ENCODE assay signal across 7 cellular contexts in genomic region chr13:51804295-51805172, GRCh38. TPM values are rescaled to one million over a fixed set of nuclear protein-coding genes. Genes with fewer than 3 reads are reported as not detected.
DNase-seq lines count a peak whose midpoint lies in the region; ATAC-seq and TF ChIP-seq lines count a peak whose summit lies in the region.

No MANE protein-coding gene starts in this region.

- H3K79me2 ChIP-seq in GM23338 (replicated peaks; ENCODE audit: insufficient read depth), result 0 out of 2 replicates have a peak, but pooled peaks cover 4% of the 10 kb centered on the region
- H3K79me2 ChIP-seq in SU-DHL-6 (ENCODE audit: insufficient read depth, low read length), result no peaks in the 10 kb centered on the region

- H3K27ac Mint-ChIP-seq in GM23338, result peak overlapping the region; percentile 77
- H3K27ac Mint-ChIP-seq in chondrocyte (ENCODE audit: unreplicated experiment), result peak overlapping the region; percentile 64

- DNase-seq in GM23338 (ENCODE audit: low spot score) (no peak), chondrocyte (ENCODE audit: low spot score) (no peak), suprapubic skin (ENCODE audit: low spot score in 2 of 2) (peak in 1 of 2 donors; percentile 71), mucosa of gallbladder (ENCODE audit: low spot score) (no peak)
- DNase-seq in NK-92 treated with Interleukin-12 subunit alpha and Interleukin-12 subunit beta, amount 100 ng/mL, for 24 hours (lab: John Stamatoyannopoulos, UW), result no peak

- H3K4me3 ChIP-seq in GM23338, result peak overlapping the region; percentile 88
- peak overlapping the region; percentile 83 for H3K4me3 ChIP-seq in SU-DHL-6 (ENCODE audit: insufficient read depth, low read length, poor library complexity, severe bottlenecking)
- peak overlapping the region; percentile 65 for H3K4me3 ChIP-seq in mesodermal cell (ENCODE audit: extremely low read depth, insufficient read depth, low read length, poor library complexity, severe bottlenecking)
- peak overlapping the region; percentile 76 for H3K4me3 ChIP-seq in suprapubic skin

- 30 to 36% methylated on average over 24 to 29 of the region's 31 CpGs for WGBS in mesodermal cell (ENCODE audit: insufficient coverage in 2 of 2), 2 experiments
- WGBS in suprapubic skin, result 20% methylated on average over 21 of the region's 31 CpGs

- H3F3A ChIP-seq in GM23338 (replicated peaks; ENCODE audit: low read depth), result peaks cover 9% of the 10 kb centered on the region; the same call in 1 of the 2 replicates
- peaks cover 14% of the 10 kb centered on the region; the same call in 1 of the 2 replicates for H3F3A ChIP-seq in SU-DHL-6 (ENCODE audit: insufficient read depth)

- no peaks in the 10 kb centered on the region for H3K9me3 Mint-ChIP-seq in GM23338
- no peaks in the 10 kb centered on the region for H3K9me3 Mint-ChIP-seq in chondrocyte (ENCODE audit: low read depth)

- TF ChIP-seq EP300 in suprapubic skin (IDR thresholded peaks at IDR 0.05), result no peak

- H4K20me1 ChIP-seq in GM23338 (replicated peaks; ENCODE audit: insufficient read depth) (no peaks in the 10 kb centered on the region), SU-DHL-6 (ENCODE audit: low read depth, low read length) (no peaks in the 10 kb centered on the region)

- peaks cover 9% of the 10 kb centered on the region for H3K27me3 Mint-ChIP-seq in GM23338 (ENCODE audit: insufficient read depth, low read depth, poor library complexity)
- no peaks in the 10 kb centered on the region for H3K27me3 Mint-ChIP-seq in chondrocyte (ENCODE audit: low read depth)

- H3K9me2 ChIP-seq in GM23338 (ENCODE audit: insufficient read depth) (no peaks in the 10 kb centered on the region), SU-DHL-6 (replicated peaks; ENCODE audit: insufficient read depth, low read length) (no peaks in the 10 kb centered on the region)

- H3K4me1 Mint-ChIP-seq in GM23338, result peaks cover 54% of the 10 kb centered on the region
- peaks cover 38% of the 10 kb centered on the region for H3K4me1 Mint-ChIP-seq in chondrocyte (ENCODE audit: low read depth)

- TF ChIP-seq POLR2A in suprapubic skin (IDR thresholded peaks at IDR 0.05), result peak in 1 of 2 donors; percentile 2

- H3K4me1 ChIP-seq in GM23338 (ENCODE audit: insufficient read depth) (peaks cover 49% of the 10 kb centered on the region), mesodermal cell (ENCODE audit: control insufficient read depth, insufficient read depth, low read length, poor library complexity, severe bottlenecking) (peaks cover 17% of the 10 kb centered on the region), suprapubic skin (peaks cover 58% of the 10 kb centered on the region)

- H3K27me3 ChIP-seq in GM23338 (ENCODE audit: insufficient read depth), result no peaks in the 10 kb centered on the region
- H3K27me3 ChIP-seq in SU-DHL-6 (ENCODE audit: low read length), result no peaks in the 10 kb centered on the region
- no peaks in the 10 kb centered on the region for H3K27me3 ChIP-seq in suprapubic skin

- peak overlapping the region; percentile 87 for H3K27ac ChIP-seq in GM23338 (ENCODE audit: low read depth)
- H3K27ac ChIP-seq in SU-DHL-6 (ENCODE audit: low read depth, low read length), result peak overlapping the region; percentile 56
- H3K27ac ChIP-seq in mesodermal cell (ENCODE audit: low read depth, low read length, severe bottlenecking), result peak overlapping the region; percentile 94
- H3K27ac ChIP-seq in suprapubic skin, result peak overlapping the region; percentile 99

- no peak for TF ChIP-seq CTCF in GM23338 (conservative IDR thresholded peaks at IDR 0.05; ENCODE audit: low read depth in 2 of 2)
- TF ChIP-seq CTCF in SU-DHL-6 (IDR thresholded peaks at IDR 0.05; ENCODE audit: insufficient read depth, low read length, poor library complexity, severe bottlenecking), result no peak
- no peak for TF ChIP-seq CTCF in chondrocyte (IDR thresholded peaks at IDR 0.05)
- TF ChIP-seq CTCF in suprapubic skin (IDR thresholded peaks at IDR 0.05), result no peak

- ATAC-seq in GM23338, result no peak

- H3K4me2 ChIP-seq in GM23338 (peak overlapping the region; percentile 93), SU-DHL-6 (ENCODE audit: low read depth, low read length, poor library complexity, severe bottlenecking) (peak overlapping the region; percentile 80)

- peak overlapping the region; percentile 82 for H3K4me3 Mint-ChIP-seq in GM23338
- H3K4me3 Mint-ChIP-seq in chondrocyte (ENCODE audit: unreplicated experiment), result peak overlapping the region; percentile 82

- H2AFZ ChIP-seq in GM23338, result peak overlapping the region; percentile 96
- H2AFZ ChIP-seq in SU-DHL-6 (ENCODE audit: low read depth, low read length, severe bottlenecking), result peak overlapping the region; percentile 85

- H3K9me3 ChIP-seq in SU-DHL-6 (ENCODE audit: insufficient read depth, low read length), result no peaks in the 10 kb centered on the region
- no peaks in the 10 kb centered on the region for H3K9me3 ChIP-seq in mesodermal cell (ENCODE audit: control insufficient read depth, low read length)
- no peaks in the 10 kb centered on the region for H3K9me3 ChIP-seq in suprapubic skin

- H3K36me3 Mint-ChIP-seq in GM23338 (ENCODE audit: low read depth), result no peaks in the 10 kb centered on the region
- no peaks in the 10 kb centered on the region for H3K36me3 Mint-ChIP-seq in chondrocyte (ENCODE audit: low read depth)

- H3K9ac ChIP-seq in SU-DHL-6 (ENCODE audit: low read length), result peak overlapping the region; percentile 91

- H3K36me3 ChIP-seq in GM23338 (ENCODE audit: insufficient read depth) (no peaks in the 10 kb centered on the region), SU-DHL-6 (ENCODE audit: low read length) (no peaks in the 10 kb centered on the region), mesodermal cell (ENCODE audit: control insufficient read depth, insufficient read depth, low read length) (no peaks in the 10 kb centered on the region), suprapubic skin (no peaks in the 10 kb centered on the region)

TF ChIP-seq in GM23338, 12 proteins besides CTCF, POLR2A, EP300 and RAD21 (continues in another document):
- TF ChIP-seq ZNF331 (CRISPR knock-in tag; IDR thresholded peaks at IDR 0.05; ENCODE audit: low read depth), result no peak
- no peak for TF ChIP-seq EZH2phosphoT487 (IDR thresholded peaks at IDR 0.05; ENCODE audit: unreplicated experiment)
- TF ChIP-seq JUNB (IDR thresholded peaks at IDR 0.05; ENCODE audit: unreplicated experiment), result no peak
- TF ChIP-seq ZNF114 (CRISPR knock-in tag; IDR thresholded peaks at IDR 0.05), result no peak

RNA-seq across cellular contexts. Expression of gene DHRS12, which starts 0.6 kb away (rescaled TPM):
- total RNA-seq in GM23338 (2014; rRNA removed; shearing (Covaris generic)), result 4.3 and 4.6 TPM in 2 replicates
- 8.9 and 12.2 TPM in 2 replicates for polyA plus RNA-seq in GM23338 (2016; fragmentation: Nextera tagmentation; extraction: Ambion mirVana)
- total RNA-seq in chondrocyte, result 7.6 to 10.6 TPM (median 7.9 TPM) in 3 replicates
- polyA plus RNA-seq in mesodermal cell (2013, experiment 1 of 2), result 10.1 TPM
- polyA plus RNA-seq in mesodermal cell (2013, experiment 2 of 2), result 9.7 TPM
- total RNA-seq in suprapubic skin, result 10 to 100 TPM in 2 of 4 donors, 1 to 10 TPM in 2; 3.5 to 25.8 (median 10.8) TPM
- 12.3 TPM for total RNA-seq in mucosa of gallbladder

RNA-seq across cellular contexts. Expression of gene TMEM272, which starts 40.4 kb away (rescaled TPM):
- total RNA-seq in GM23338 (2014; rRNA removed; shearing (Covaris generic)), result 0.35 and 0.76 TPM in 2 replicates
- 0.05 and 0.11 TPM in 2 replicates for polyA plus RNA-seq in GM23338 (2016; fragmentation: Nextera tagmentation; extraction: Ambion mirVana)
- 0.10 to 0.12 TPM in 2 of 3 replicates, not detected in the other for total RNA-seq in chondrocyte
- polyA plus RNA-seq in mesodermal cell (2013, experiment 1 of 2), result 0.07 TPM
- polyA plus RNA-seq in mesodermal cell (2013, experiment 2 of 2), result 0.10 TPM
- total RNA-seq in suprapubic skin, result under 1 TPM in 3 of 4 donors, not detected in 1; 0.13 to 0.24 (median 0.17) TPM
- total RNA-seq in mucosa of gallbladder, result 1.0 TPM

RNA-seq across cellular contexts. Expression of gene CCDC70, which starts 57.2 kb away (rescaled TPM):
- total RNA-seq in GM23338 (2014; rRNA removed; shearing (Covaris generic)), result not detected in 2 replicates
- polyA plus RNA-seq in GM23338 (2016; fragmentation: Nextera tagmentation; extraction: Ambion mirVana), result not detected in 2 replicates
- not detected in 3 replicates for total RNA-seq in chondrocyte
- polyA plus RNA-seq in mesodermal cell (2013, experiment 1 of 2), result not detected
- not detected for polyA plus RNA-seq in mesodermal cell (2013, experiment 2 of 2)
- total RNA-seq in suprapubic skin, result not detected
- total RNA-seq in mucosa of gallbladder, result not detected
